ENCODE assay signal across 21 cellular contexts in the genomic region with DNA sequence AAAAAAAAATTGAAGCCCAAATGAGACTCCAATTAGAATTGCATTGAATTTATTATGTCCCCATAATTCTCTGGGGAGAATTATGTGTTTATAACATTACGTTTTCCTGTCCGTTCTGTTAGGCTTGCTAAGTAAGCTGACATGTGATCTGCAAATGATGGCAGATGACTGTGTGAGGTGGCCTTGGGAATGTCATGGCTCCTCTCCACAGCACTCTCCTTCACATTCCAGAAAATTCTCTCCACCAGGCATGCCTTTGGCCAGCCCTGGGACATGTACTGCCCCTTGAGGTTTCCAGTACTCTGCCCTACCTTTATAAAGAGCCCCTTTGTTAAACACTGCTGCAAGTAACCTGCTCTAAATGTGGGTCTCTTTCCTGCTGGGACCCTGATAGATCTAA. TPM values are rescaled to one million over a fixed set of nuclear protein-coding genes. Genes with fewer than 3 reads are reported as not detected.
"Had no signal": no experiment of that assay in that cellular context is flagged by ENCODE, and none has a peak within 500 bp of the region (broad histone marks: within the 10 kb centered on the region; RNA-seq: fewer than 3 reads in every experiment).

No MANE protein-coding gene starts in this region.

- H3K9me3 Mint-ChIP-seq: activated CD4-positive, alpha-beta T cell treated with anti-CD3 and anti-CD28 coated beads, Interleukin-2, amount 10 ng/mL, durations not matched to agents 24 days and 14 days; activated naive CD4-positive, alpha-beta T cell treated with anti-CD3 and anti-CD28 coated beads for 36 hours; activated naive CD8-positive, alpha-beta T cell treated with anti-CD3 and anti-CD28 coated beads, Interleukin-2, amount 50 U/mL, for 24 hours; activated T-helper 17 cell treated with anti-CD3 and anti-CD28 coated beads, Interleukin-2, amount 50 U/mL, for 72 hours; stimulated activated naive CD8-positive, alpha-beta T cell treated with anti-CD3 and anti-CD28 coated beads, Interleukin-15, amount 100 ng/mL, for 72 hours had no signal

- H3K4me2 ChIP-seq: hepatocyte had no signal

- ATAC-seq: activated CD8-positive, alpha-beta T cell treated with anti-CD3 and anti-CD28 coated beads for 36 hours; activated naive CD8-positive, alpha-beta T cell treated with anti-CD3 and anti-CD28 coated beads, Interleukin-2, amount 50 U/mL, for 24 hours; activated T-helper 17 cell treated with anti-CD3 and anti-CD28 coated beads, Interleukin-2, amount 50 U/mL, for 72 hours; stimulated activated naive CD8-positive, alpha-beta T cell treated with anti-CD3 and anti-CD28 coated beads, Interleukin-15, amount 100 ng/mL, for 72 hours had no signal

- H3K9me3 ChIP-seq: suprapubic skin, transverse colon, vagina had no signal

- H3K4me3 ChIP-seq: dorsolateral prefrontal cortex, hepatocyte, suprapubic skin, transverse colon, vagina had no signal

- H2AFZ ChIP-seq: hepatocyte had no signal

- DNase-seq: activated CD4-positive, alpha-beta T cell treated with anti-CD3 and anti-CD28 coated beads, Interleukin-2, amount 10 ng/mL, durations not matched to agents 24 days and 14 days; activated CD4-positive, CD25-positive, alpha-beta regulatory T cell; activated naive CD4-positive, alpha-beta T cell treated with anti-CD3 and anti-CD28 coated beads for 36 hours; activated naive CD8-positive, alpha-beta T cell treated with anti-CD3 and anti-CD28 coated beads, Interleukin-2, amount 50 U/mL, for 24 hours; activated T-cell treated with anti-CD3 and anti-CD28 coated beads, Interleukin-2, amount 50 U/mL, for 1 hour; brain microvascular endothelial cell; central memory CD4-positive, alpha-beta T cell; dorsolateral prefrontal cortex; foreskin fibroblast; stimulated activated naive CD8-positive, alpha-beta T cell treated with anti-CD3 and anti-CD28 coated beads, Interleukin-15, amount 100 ng/mL, for 72 hours had no signal

- H3K36me3 ChIP-seq: brain microvascular endothelial cell, suprapubic skin, transverse colon, vagina had no signal

- H3K27me3 ChIP-seq: brain microvascular endothelial cell, dorsolateral prefrontal cortex, hepatocyte, vagina had no signal

- H3K27ac Mint-ChIP-seq: activated CD4-positive, alpha-beta T cell treated with anti-CD3 and anti-CD28 coated beads, Interleukin-2, amount 10 ng/mL, durations not matched to agents 24 days and 14 days; activated CD8-positive, alpha-beta T cell treated with anti-CD3 and anti-CD28 coated beads for 36 hours; activated naive CD4-positive, alpha-beta T cell treated with anti-CD3 and anti-CD28 coated beads for 36 hours; activated naive CD8-positive, alpha-beta T cell treated with anti-CD3 and anti-CD28 coated beads, Interleukin-2, amount 50 U/mL, for 24 hours; activated T-helper 17 cell treated with anti-CD3 and anti-CD28 coated beads, Interleukin-2, amount 50 U/mL, for 72 hours; progenitor cell of endocrine pancreas; stimulated activated naive CD8-positive, alpha-beta T cell treated with anti-CD3 and anti-CD28 coated beads, Interleukin-15, amount 100 ng/mL, for 72 hours had no signal

- H3K4me3 Mint-ChIP-seq: activated CD4-positive, alpha-beta T cell treated with anti-CD3 and anti-CD28 coated beads, Interleukin-2, amount 10 ng/mL, durations not matched to agents 24 days and 14 days; activated CD8-positive, alpha-beta T cell treated with anti-CD3 and anti-CD28 coated beads for 36 hours; activated naive CD4-positive, alpha-beta T cell treated with anti-CD3 and anti-CD28 coated beads for 36 hours; activated naive CD8-positive, alpha-beta T cell treated with anti-CD3 and anti-CD28 coated beads, Interleukin-2, amount 50 U/mL, for 24 hours; activated T-helper 17 cell treated with anti-CD3 and anti-CD28 coated beads, Interleukin-2, amount 50 U/mL, for 72 hours; neural crest cell had no signal

- FAIRE-seq: colon had no signal

- H3K79me2 ChIP-seq: hepatocyte had no signal

- H3K27ac ChIP-seq: brain microvascular endothelial cell, dorsolateral prefrontal cortex, hepatocyte, suprapubic skin, transverse colon, vagina had no signal

RNA-seq across cellular contexts. Expression of a gene that starts 56.5 kb away (rescaled TPM):
- total RNA-seq: activated CD8-positive, alpha-beta T cell treated with anti-CD3 and anti-CD28 coated beads for 36 hours; aorta; osteoblast; suprapubic skin had no signal
- polyA plus RNA-seq: aorta had no signal
